In the genomic region with DNA sequence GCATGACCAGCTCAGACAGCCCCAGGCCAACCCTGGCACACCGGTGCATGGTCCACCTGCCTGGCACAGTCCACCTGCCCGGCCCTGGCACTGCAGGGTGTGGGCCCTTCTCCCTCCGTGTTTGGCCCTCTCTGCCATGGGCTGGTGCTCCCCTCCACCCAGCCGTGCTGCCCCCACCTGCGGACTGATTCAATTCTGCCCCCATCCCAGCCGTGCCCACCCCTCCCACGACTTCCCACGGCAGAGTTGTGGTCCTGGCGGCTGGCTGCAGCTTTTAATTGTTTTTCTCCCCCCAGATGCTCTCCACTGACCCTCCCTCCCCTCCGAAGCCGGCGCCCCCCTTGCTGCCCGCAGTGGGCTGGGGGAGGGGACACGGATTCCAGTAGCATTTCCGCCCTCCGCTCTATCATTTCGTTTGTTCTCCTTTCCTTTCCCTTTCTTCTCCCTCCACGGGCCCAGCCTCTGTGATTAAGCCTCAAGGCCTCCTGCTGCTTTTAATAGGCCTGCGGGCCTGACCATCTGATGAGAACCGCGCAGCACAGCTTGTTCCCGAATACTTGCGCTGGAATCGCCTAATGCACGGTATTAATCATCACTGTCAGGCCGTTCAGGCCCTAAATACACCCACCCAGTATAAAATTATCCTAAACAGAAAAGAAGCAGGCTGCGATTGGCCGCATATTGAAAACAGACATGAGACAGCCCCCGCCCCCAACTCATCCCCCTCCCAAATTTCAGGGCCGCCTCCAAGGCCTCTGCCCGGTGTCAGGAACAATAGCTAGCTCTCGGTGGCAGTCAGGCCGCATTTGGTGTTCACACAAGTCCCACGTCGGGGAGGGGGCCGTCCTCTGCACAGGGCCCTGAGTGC, we compare ENCODE assay signal across 12 cellular contexts.
DNase-seq lines count a peak whose midpoint lies in the region; ATAC-seq, FAIRE-seq and TF ChIP-seq lines count a peak whose summit lies in the region.
"Had no signal": no experiment of that assay in that cellular context is flagged by ENCODE, and none has a peak within 500 bp of the region (broad histone marks: within the 10 kb centered on the region; RNA-seq: fewer than 3 reads in every experiment).

No MANE protein-coding gene starts in this region.

- H3K23me2 ChIP-seq in H1 (ENCODE audit: low read depth, low read length): peaks cover 3% of the 10 kb centered on the region; the same call in 1 of the 2 replicates

- peak overlapping the region; percentile 99; the same call in 1 of the 2 replicates for H2BK12ac ChIP-seq in H1 (ENCODE audit: low read depth, low read length)

- no peaks in the 10 kb centered on the region for H3K27me3 Mint-ChIP-seq in activated naive CD4-positive, alpha-beta T cell treated with anti-CD3 and anti-CD28 coated beads, Interleukin-2, amount 10 ng/mL, durations not matched to agents 7 days and 5 days

- no peak for TF ChIP-seq CTCF in H1 (IDR thresholded peaks at IDR 0.05; ENCODE audit: control extremely low read depth in 1 of 3, insufficient read depth in 1 of 3, low read depth in 1 of 3, low read length in 3 of 3)

- H3K36me3 ChIP-seq in H1 (ENCODE audit: control insufficient read depth in 2 of 4, insufficient read depth in 4 of 4, low read length in 3 of 4): no peaks in the 10 kb centered on the region
- H3K36me3 ChIP-seq in muscle layer of duodenum (ENCODE audit: control insufficient read depth in 1 of 2, insufficient read depth in 2 of 2, low read length in 2 of 2): no peaks in the 10 kb centered on the region

- H3K4me3 Mint-ChIP-seq in activated naive CD4-positive, alpha-beta T cell treated with anti-CD3 and anti-CD28 coated beads, Interleukin-2, amount 10 ng/mL, durations not matched to agents 7 days and 5 days: no peak overlapping the region

- POLR2A ChIA-PET in H1 (lab: Charles Lee; ENCODE audit: partially characterized antibody): interaction anchor here (0.7 to 2.0 kb wide), 2 partner anchors 12 to 806 kb away, joined by 3 to 9 read pairs; no protein-coding TSS in a partner anchor

- H3K56ac ChIP-seq in H1 (replicated peaks; ENCODE audit: insufficient read length, low read depth, low read length): no peak overlapping the region

- H2BK15ac ChIP-seq in H1 (ENCODE audit: low read length): 0 out of 2 replicates have a peak overlapping the region, but pooled peaks have one; percentile 29

- H3K9me3 Mint-ChIP-seq in activated naive CD4-positive, alpha-beta T cell treated with anti-CD3 and anti-CD28 coated beads, Interleukin-2, amount 10 ng/mL, durations not matched to agents 7 days and 5 days: no peaks in the 10 kb centered on the region

- no peaks in the 10 kb centered on the region for H3K4me1 Mint-ChIP-seq in activated naive CD4-positive, alpha-beta T cell treated with anti-CD3 and anti-CD28 coated beads, Interleukin-2, amount 10 ng/mL, durations not matched to agents 7 days and 5 days

- TF ChIP-seq POLR2A in H1 (IDR thresholded peaks at IDR 0.05; ENCODE audit: control extremely low read depth in 1 of 2, low read depth in 2 of 2, low read length in 2 of 2): no peak

- no peak overlapping the region for H3K14ac ChIP-seq in H1 (ENCODE audit: insufficient read length)

- H3K27ac Mint-ChIP-seq in activated naive CD4-positive, alpha-beta T cell treated with anti-CD3 and anti-CD28 coated beads, Interleukin-2, amount 10 ng/mL, durations not matched to agents 7 days and 5 days: no peak overlapping the region

- H3K23ac ChIP-seq in H1 (ENCODE audit: insufficient read length): no peak overlapping the region

- H3K27me3 ChIP-seq in H1 (replicated peaks in 1 of 4; ENCODE audit: control insufficient read depth in 3 of 4, extremely low read depth in 1 of 4, insufficient read depth in 3 of 4, low read length in 3 of 4) (no peaks in the 10 kb centered on the region), muscle layer of duodenum (ENCODE audit: low read depth, low read length) (no peaks in the 10 kb centered on the region)

- H3K79me2 ChIP-seq in H1 (ENCODE audit: control insufficient read depth in 1 of 2, insufficient read depth in 2 of 2, low read length in 2 of 2): no peaks in the 10 kb centered on the region

- H3K4me3 ChIP-seq in H1 (ENCODE audit: extremely low read depth in 1 of 4, insufficient read depth in 2 of 4, low read depth in 3 of 4, low read length in 4 of 4) (peak overlapping the region in 3 of 4 experiments; percentile 2 to 48 (median 15); a peak in 6 of 8 replicates), muscle layer of duodenum (ENCODE audit: low read depth in 1 of 2, low read length in 2 of 2) (peak overlapping the region in 1 of 2 donors; percentile 39)
- H3K4me3 ChIP-seq: A549 had no signal

- peak overlapping the region; percentile 70; the same call in 1 of the 2 replicates for H2AK5ac ChIP-seq in H1 (ENCODE audit: low read depth, low read length)

- H2BK120ac ChIP-seq in H1 (replicated peaks; ENCODE audit: low read depth, low read length): no peak overlapping the region

- FAIRE-seq in H1 (lab: Jason Lieb, UNC): no peak
- FAIRE-seq: A549 had no signal

- 0 out of 2 replicates have a peak overlapping the region, but pooled peaks have one; percentile 15 for H2AFZ ChIP-seq in H1 (ENCODE audit: low read length)

- no peaks in the 10 kb centered on the region for H4K20me1 ChIP-seq in H1 (replicated peaks in 1 of 2; ENCODE audit: control insufficient read depth in 1 of 2, insufficient read depth in 2 of 2, low read length in 2 of 2)

- H2BK5ac ChIP-seq in H1 (ENCODE audit: low read depth, low read length): peak overlapping the region; percentile 85

- TF ChIP-seq EP300 in H1 (IDR thresholded peaks at IDR 0.05; ENCODE audit: borderline replicate concordance in 1 of 2, low read depth in 2 of 2, low read length in 2 of 2): no peak

- no peak for ATAC-seq in HG03097 (IDR thresholded peaks at IDR 0.05; ENCODE audit: low FRiP score, unreplicated experiment)
- ATAC-seq: A549, esophagus mucosa had no signal

- H3K4me2 ChIP-seq in H1 (ENCODE audit: insufficient read depth in 1 of 2, low read depth in 2 of 2, low read length in 2 of 2): peak overlapping the region; percentile 59 to 70
- H3K4me2 ChIP-seq: A549 had no signal

- no peak overlapping the region for H3K9ac ChIP-seq in H1 (replicated peaks in 1 of 4; ENCODE audit: extremely low read depth in 1 of 4, low read depth in 3 of 4, low read length in 3 of 4)

- H3K27ac ChIP-seq in H1 (ENCODE audit: low read depth, low read length): no peak overlapping the region
- peak overlapping the region; percentile 82 for H3K27ac ChIP-seq in muscle layer of duodenum (ENCODE audit: low read length)
- H3K27ac ChIP-seq: A549 had no signal

- peak overlapping the region; percentile 99 for H3K18ac ChIP-seq in H1 (ENCODE audit: extremely low read depth, low read length)

- H3K4me1 ChIP-seq in H1 (replicated peaks in 1 of 4; ENCODE audit: control insufficient read depth in 3 of 4, insufficient read depth in 4 of 4, low read length in 3 of 4) (peaks cover 0 to 26% (median 15%) of the 10 kb centered on the region in 4 experiments; a peak in 6 of 7 replicates), muscle layer of duodenum (ENCODE audit: control insufficient read depth in 1 of 2, insufficient read depth in 2 of 2, low read length in 2 of 2) (peaks cover 6 to 37% of the 10 kb centered on the region in 2 donors)
- H3K4me1 ChIP-seq: A549 had no signal

- TF ChIP-seq RAD21 in H1 (IDR thresholded peaks at IDR 0.05 in 1 of 2, conservative IDR thresholded peaks at IDR 0.05 in 1 of 2; ENCODE audit: low read depth in 2 of 2, low read length in 2 of 2): no peak

- H3K36me3 Mint-ChIP-seq in activated naive CD4-positive, alpha-beta T cell treated with anti-CD3 and anti-CD28 coated beads, Interleukin-2, amount 10 ng/mL, durations not matched to agents 7 days and 5 days: no peaks in the 10 kb centered on the region

- no peaks in the 10 kb centered on the region for H3K9me3 ChIP-seq in H1 (ENCODE audit: insufficient read depth in 2 of 2, low read depth in 1 of 2, low read length in 1 of 2)
- H3K9me3 ChIP-seq in muscle layer of duodenum (ENCODE audit: control insufficient read depth in 1 of 2, low read length in 2 of 2): no peaks in the 10 kb centered on the region
- H3K9me3 ChIP-seq: A549 had no signal

- DNase-seq in NCI-H748 (lab: John Stamatoyannopoulos, UW; ENCODE audit: unreplicated experiment) (peak; percentile 63), NCI-H748 treated with DMSO at 0.1 percent for 48 hours (lab: John Stamatoyannopoulos, UW) (no peak), H1 (ENCODE audit: low read depth in 1 of 2, low spot score in 2 of 2) (peak in 1 of 2 experiments; percentile 72), ureter (ENCODE audit: low spot score) (peak; percentile 60)
- DNase-seq in activated naive CD4-positive, alpha-beta T cell treated with Interleukin-2 at 50 U/mL for 16 hours: no peak
- no peak for DNase-seq in activated naive CD4-positive, alpha-beta T cell treated with anti-CD3 and anti-CD28 coated beads, Interleukin-2, amount 10 ng/mL, durations not matched to agents 7 days and 5 days
- DNase-seq: NCI-H524; stimulated activated CD4-positive, alpha-beta T cell treated with anti-CD3 and anti-CD28 coated beads, Interleukin-15, amount 100 ng/mL, for 24 hours had no signal

- peak overlapping the region; percentile 53; the same call in 1 of the 2 replicates for H4K8ac ChIP-seq in H1 (ENCODE audit: extremely low read depth, insufficient read depth, low read length)

- H4K91ac ChIP-seq in H1 (replicated peaks; ENCODE audit: insufficient read length, low read length): peak overlapping the region; percentile 90

- peak overlapping the region; percentile 92 for H3K4ac ChIP-seq in H1 (replicated peaks; ENCODE audit: insufficient read length, low read depth, low read length)

- WGBS in H1 (ENCODE audit: extremely low coverage in 1 of 2, insufficient coverage in 1 of 2, insufficient read length in 1 of 2, insufficient replicate concordance in 2 of 2, low coverage in 1 of 2, low lambda C conversion rate in 2 of 2, missing lambda C conversion rate in 1 of 2), 2 experiments: 13% methylated on average over 20 of the region's 36 CpGs; no CpG with 5 or more reads in 1 of the 2 experiments

- H2BK20ac ChIP-seq in H1 (ENCODE audit: low read length): peak overlapping the region; percentile 94; the same call in 1 of the 2 replicates

- CTCF ChIA-PET in H1 (lab: Charles Lee; ENCODE audit: partially characterized antibody): interaction anchor here (1.1 to 2.8 kb wide), 5 partner anchors 32 to 72 kb away, joined by 3 to 11 read pairs (median 5); no protein-coding TSS in a partner anchor
- CTCF ChIA-PET in activated naive CD4-positive, alpha-beta T cell treated with anti-CD3 and anti-CD28 coated beads, Interleukin-2, amount 10 ng/mL, durations not matched to agents 7 days and 5 days (lab: Charles Lee): no interaction called here

- H4K5ac ChIP-seq in H1 (ENCODE audit: insufficient read length, low read depth, low read length): peak overlapping the region; percentile 23

- no peaks in the 10 kb centered on the region for H3K79me1 ChIP-seq in H1 (ENCODE audit: low read depth, low read length)

TF ChIP-seq in H1, 55 proteins besides CTCF, POLR2A, EP300 and RAD21 (continues in another document):
- TF ChIP-seq TEAD4 (IDR thresholded peaks at IDR 0.05; ENCODE audit: low read depth, low read length): 0 out of 2 replicates have a peak, but pooled peaks have one; percentile 31
- no peak for TF ChIP-seq TCF12 (IDR thresholded peaks at IDR 0.05; ENCODE audit: low read depth, low read length)
- 0 out of 2 replicates have a peak, but pooled peaks have one; percentile 12 for TF ChIP-seq JUND (IDR thresholded peaks at IDR 0.05; ENCODE audit: low read length)
- no peak for TF ChIP-seq SRF (IDR thresholded peaks at IDR 0.05; ENCODE audit: low read depth, low read length)

Comparison
In these comparisons a context has a peak if more than half of its experiments do, and no peak if none do; other contexts are left out.
1. DNase-seq: peak in NCI-H748 (single experiment) and ureter (single experiment); none in NCI-H748 treated with DMSO at 0.1 percent for 48 hours (single experiment), activated naive CD4-positive, alpha-beta T cell treated with Interleukin-2 at 50 U/mL for 16 hours (single experiment) and activated naive CD4-positive, alpha-beta T cell treated with anti-CD3 and anti-CD28 coated beads, Interleukin-2, amount 10 ng/mL, durations not matched to agents 7 days and 5 days (single experiment).